Comparison of ENCODE assay signal across 9 cellular contexts in genomic region chr2:240997141-240997855, GRCh38. TPM values are rescaled to one million over a fixed set of nuclear protein-coding genes. Genes with fewer than 3 reads are reported as not detected.
DNase-seq lines count a peak whose midpoint lies in the region; ATAC-seq, FAIRE-seq and TF ChIP-seq lines count a peak whose summit lies in the region.
"Had no signal": no experiment of that assay in that cellular context is flagged by ENCODE, and none has a peak within 500 bp of the region (broad histone marks: within the 10 kb centered on the region; RNA-seq: fewer than 3 reads in every experiment).

No MANE protein-coding gene starts in this region.

- no peak overlapping the region for H2BK5ac ChIP-seq in IMR-90 (ENCODE audit: low read depth, low read length, poor library complexity, severe bottlenecking)

- no peak overlapping the region for H3K4ac ChIP-seq in IMR-90 (ENCODE audit: low read depth, low read length)

- H2AK9ac ChIP-seq in IMR-90 (replicated peaks; ENCODE audit: low read depth, low read length, poor library complexity), result no peak overlapping the region

- H3K36me3 ChIP-seq in IMR-90 (ENCODE audit: control insufficient read depth, insufficient read depth, low read length), result peaks cover 23% of the 10 kb centered on the region; the same call in 1 of the 2 replicates
- H3K36me3 ChIP-seq in K562 (ENCODE audit: control insufficient read depth, insufficient read depth, low read length), result no peaks in the 10 kb centered on the region
- H3K36me3 ChIP-seq in iPS-15b (ENCODE audit: control insufficient read depth, insufficient read depth, low read length), result no peaks in the 10 kb centered on the region
- peaks cover 22% of the 10 kb centered on the region for H3K36me3 ChIP-seq in skeletal muscle satellite cell (ENCODE audit: insufficient read depth, low read length)
- H3K36me3 ChIP-seq: WERI-Rb-1 had no signal

- intact Hi-C loops in IMR-90 (cut with micrococcal nuclease), result loop anchor here (10.0 kb wide), 1 partner anchor 432 kb away; the partner anchor contains the start of genes DUSP28 and RNPEPL1
- intact Hi-C loops in K562 (cut with micrococcal nuclease), result no loop called here

- H3K9ac ChIP-seq in IMR-90 (ENCODE audit: low read depth, low read length), result no peak overlapping the region
- no peak overlapping the region for H3K9ac ChIP-seq in K562 (ENCODE audit: insufficient read depth in 1 of 2, low read depth in 2 of 2, low read length in 2 of 2)
- H3K9ac ChIP-seq in iPS-15b (ENCODE audit: low read depth, low read length), result no peak overlapping the region
- H3K9ac ChIP-seq in skeletal muscle satellite cell (ENCODE audit: low read depth, low read length), result peak overlapping the region; percentile 85

- TF ChIP-seq EP300 in K562 (IDR thresholded peaks at IDR 0.05; ENCODE audit: low read length), result no peak

- CTCF ChIA-PET in IMR-90 (lab: Yijun Ruan, JAX) (no interaction called here), K562 (lab: Yijun Ruan, JAX; ENCODE audit: low intra/inter-chr PET ratio) (no interaction called here)

- H3K27me3 ChIP-seq in IMR-90 (ENCODE audit: control insufficient read depth, insufficient read depth, low read length) (no peaks in the 10 kb centered on the region), K562 (ENCODE audit: control insufficient read depth in 2 of 2, insufficient read depth in 2 of 2, low read length in 2 of 2) (peaks cover 0 to 46% of the 10 kb centered on the region in 2 experiments; a peak in 2 of 5 replicates), iPS-15b (ENCODE audit: control insufficient read depth, insufficient read depth, low read length) (peaks cover 23% of the 10 kb centered on the region), skeletal muscle satellite cell (ENCODE audit: control insufficient read depth, insufficient read depth, low read length) (no peaks in the 10 kb centered on the region)

- H3K4me1 ChIP-seq in IMR-90 (ENCODE audit: control insufficient read depth, insufficient read depth, low read length), result peaks cover 31% of the 10 kb centered on the region
- peaks cover 0 to 38% of the 10 kb centered on the region in 2 experiments; a peak in 2 of 5 replicates for H3K4me1 ChIP-seq in K562 (replicated peaks in 1 of 2; ENCODE audit: control insufficient read depth in 2 of 2, insufficient read depth in 2 of 2, low read length in 2 of 2)
- no peaks in the 10 kb centered on the region for H3K4me1 ChIP-seq in iPS-15b (ENCODE audit: control insufficient read depth, insufficient read depth, low read length)
- H3K4me1 ChIP-seq in skeletal muscle satellite cell (ENCODE audit: control insufficient read depth, insufficient read depth, low read length), result peaks cover 58% of the 10 kb centered on the region

- no peak overlapping the region for H3K56ac ChIP-seq in IMR-90 (ENCODE audit: extremely low read depth, insufficient read depth, low read length)

- no peak overlapping the region; the same call in 1 of the 2 replicates for H3K4me2 ChIP-seq in IMR-90 (ENCODE audit: low read depth, low read length)
- H3K4me2 ChIP-seq in K562 (ENCODE audit: insufficient read depth, low read length), result no peak overlapping the region
- peak overlapping the region; percentile 98 for H3K4me2 ChIP-seq in skeletal muscle satellite cell (ENCODE audit: low read length)

- H3K9me1 ChIP-seq in IMR-90 (ENCODE audit: insufficient read depth, low read length), result peaks cover 7% of the 10 kb centered on the region
- no peaks in the 10 kb centered on the region for H3K9me1 ChIP-seq in K562 (ENCODE audit: control insufficient read depth, insufficient read depth, low read length)

- peak overlapping the region; percentile 99 for H2AFZ ChIP-seq in IMR-90 (replicated peaks; ENCODE audit: low read length, poor library complexity)
- no peak overlapping the region for H2AFZ ChIP-seq in K562 (ENCODE audit: low read depth, low read length)

- dilution Hi-C loops in IMR-90 (cut with HindIII; ENCODE audit: low sequenced_read_pairs, unreplicated experiment), result no loop called here

- H4K91ac ChIP-seq in IMR-90 (ENCODE audit: insufficient read depth, low read depth, low read length), result no peak overlapping the region

- BruUV-seq in IMR-90 (replicated peaks; lab: Mats Ljungman, UMichigan) (no TSS peak), K562 (replicated peaks; lab: Mats Ljungman, UMichigan) (no TSS peak)

- H2BK15ac ChIP-seq in IMR-90 (ENCODE audit: low read depth, low read length), result no peak overlapping the region

- no peak overlapping the region; a peak in 1 of 4 replicates for H4K8ac ChIP-seq in IMR-90 (ENCODE audit: low read depth in 2 of 2, low read length in 2 of 2)

- no peak overlapping the region for H2BK120ac ChIP-seq in IMR-90 (ENCODE audit: low read depth, low read length)

- TF ChIP-seq CTCF in IMR-90 (conservative IDR thresholded peaks at IDR 0.05; ENCODE audit: low read depth, low read length), result no peak
- TF ChIP-seq CTCF in K562 (IDR thresholded peaks at IDR 0.05 in 2 of 3, conservative IDR thresholded peaks at IDR 0.05 in 1 of 3; ENCODE audit: insufficient read depth in 2 of 3, low read depth in 1 of 3, low read length in 3 of 3), result no peak
- no peak for TF ChIP-seq CTCF in omental fat pad (IDR thresholded peaks at IDR 0.05)

- no peak overlapping the region for H3K14ac ChIP-seq in IMR-90 (replicated peaks; ENCODE audit: low read depth, low read length)

- H3K27ac ChIP-seq in IMR-90 (ENCODE audit: insufficient read depth, low read length) (no peak overlapping the region), K562 (ENCODE audit: extremely low read depth, low read depth, low read length) (no peak overlapping the region)

- H2AK5ac ChIP-seq in IMR-90 (ENCODE audit: low read depth, low read length), result peak overlapping the region; percentile 53; the same call in 1 of the 2 replicates

- DNase-seq in IMR-90, result no peak
- DNase-seq in K562 (ENCODE audit: extremely low read depth in 1 of 4, low spot score in 3 of 4), result no peak
- DNase-seq in RKO (ENCODE audit: low spot score), result no peak
- DNase-seq in kidney tubule cell (ENCODE audit: low spot score), result no peak
- no peak for DNase-seq in omental fat pad (ENCODE audit: low spot score)
- DNase-seq in NCI-H524 treated with DMSO at 0.1 percent for 48 hours (lab: John Stamatoyannopoulos, UW), result no peak

- H3K79me1 ChIP-seq in IMR-90 (ENCODE audit: low read depth in 1 of 2, low read length in 2 of 2), result no peaks in the 10 kb centered on the region; a peak in 1 of 4 replicates

- H4K20me1 ChIP-seq in IMR-90 (ENCODE audit: insufficient read depth, low read length) (no peaks in the 10 kb centered on the region), K562 (replicated peaks; ENCODE audit: control insufficient read depth, insufficient read depth, low read length) (peaks cover 5% of the 10 kb centered on the region)

- TF ChIP-seq RAD21 in IMR-90 (IDR thresholded peaks at IDR 0.05; ENCODE audit: low read length) (no peak), K562 (CRISPR knock-in tag; conservative IDR thresholded peaks at IDR 0.05 in 1 of 2, IDR thresholded peaks at IDR 0.05 in 1 of 2) (no peak)

- no peak for TF ChIP-seq POLR2A in IMR-90 (IDR thresholded peaks at IDR 0.05; ENCODE audit: low read depth, low read length)
- no peak for TF ChIP-seq POLR2A in K562 (conservative IDR thresholded peaks at IDR 0.05)

- H2BK20ac ChIP-seq in IMR-90 (ENCODE audit: low read depth, low read length), result no peak overlapping the region

- H3K9me3 ChIP-seq in IMR-90 (ENCODE audit: control insufficient read depth, insufficient read depth, low read length) (no peaks in the 10 kb centered on the region), K562 (replicated peaks; ENCODE audit: control insufficient read depth, insufficient read depth, low read depth, low read length) (no peaks in the 10 kb centered on the region), iPS-15b (ENCODE audit: control insufficient read depth, insufficient read depth, low read length) (no peaks in the 10 kb centered on the region), skeletal muscle satellite cell (replicated peaks; ENCODE audit: low read length) (no peaks in the 10 kb centered on the region)

- in situ Hi-C loops in IMR-90 (cut with MboI; ENCODE audit: low sequenced_read_pairs) (no loop called here), K562 (cut with MboI) (no loop called here)

- no peak for FAIRE-seq in K562 (lab: Jason Lieb, UNC)

- no peaks in the 10 kb centered on the region for H3K79me2 ChIP-seq in K562 (ENCODE audit: control insufficient read depth, insufficient read depth, low read length)

- no peak for ATAC-seq in IMR-90 (ENCODE audit: low read depth)
- ATAC-seq in K562, result no peak
- no peak for ATAC-seq in omental fat pad (ENCODE audit: low FRiP score)

- POLR2A ChIA-PET in IMR-90 (lab: Charles Lee; ENCODE audit: unreplicated experiment) (no interaction called here), K562 (lab: Yijun Ruan, JAX) (no interaction called here)

- H4K5ac ChIP-seq in IMR-90 (ENCODE audit: low read depth, low read length), result no peak overlapping the region

- H3K4me3 ChIP-seq in IMR-90 (ENCODE audit: insufficient read depth, low read depth, low read length) (no peak overlapping the region), K562 (no peak overlapping the region), iPS-15b (ENCODE audit: low read depth, low read length) (peak overlapping the region; percentile 53), skeletal muscle satellite cell (ENCODE audit: low read length) (peak overlapping the region; percentile 89)

- no peak overlapping the region; the same call in 1 of the 2 replicates for H3K18ac ChIP-seq in IMR-90 (ENCODE audit: low read depth, low read length)

- WGBS in IMR-90 (ENCODE audit: extremely low coverage in 2 of 2, insufficient read length in 1 of 2), 2 experiments, result 59% methylated on average over 4 of the region's 16 CpGs; no CpG with 5 or more reads in 1 of the 2 experiments
- 29% methylated on average over 14 of the region's 16 CpGs for WGBS in K562 (ENCODE audit: insufficient coverage, low coverage, missing lambda C conversion rate)

- no peak overlapping the region for H3K23ac ChIP-seq in IMR-90 (ENCODE audit: low read depth, low read length)

RNA-seq across cellular contexts. Expression of gene SNED1, which starts 1.1 kb away (rescaled TPM):
- total RNA-seq in IMR-90 (2012; rRNA removed) (1.1 and 1.4 TPM in 2 replicates), K562 (2014; rRNA removed) (not detected in 2 replicates), K562 (2014; rRNA removed; fragmentation: Illumina TruSeq; extraction: Trizol) (not detected in 2 replicates), K562 (2015; rRNA removed; fragmentation: Illumina TruSeq; extraction: Trizol) (not detected in 2 replicates), K562 (2021) (0.02 and 0.07 TPM in 2 replicates), omental fat pad (10 to 100 TPM; 18.0 to 52.2 (median 32.5) TPM)
- polyA plus RNA-seq in IMR-90 (2012; rRNA removed) (3.4 and 3.7 TPM in 2 replicates), K562 (2011; rRNA removed) (0.06 TPM in 1 of 2 replicates, not detected in the other), K562 (2014; fragmentation: Illumina TruSeq; extraction: Trizol) (not detected in 2 replicates), K562 (2014; fragmentation: Nextera tagmentation; extraction: Ambion mirVana) (under 1 TPM; 0.03 to 0.04 TPM), K562 (2014; rRNA removed) (0.03 TPM in 1 of 2 replicates, not detected in the other)
- 1.3 and 3.9 TPM in 2 replicates for polyA plus RNA-seq in IMR-90 (2012; cell fraction: cytosol; rRNA removed)
- 6.6 and 15.0 TPM in 2 replicates for polyA plus RNA-seq in IMR-90 (2012; cell fraction: nucleus; rRNA removed; ENCODE audit: low replicate concordance)
- not detected in 2 replicates for total RNA-seq in K562 (2011; cell fraction: chromatin; rRNA removed; ENCODE audit: low replicate concordance)
- not detected in 2 replicates for total RNA-seq in K562 (2011; cell fraction: nucleolus; rRNA removed)
- total RNA-seq in K562 (2011; cell fraction: nucleoplasm; rRNA removed), result not detected in 2 replicates
- not detected in 2 replicates for polyA plus RNA-seq in K562 (2011; cell fraction: cytosol; rRNA removed)
- 0.01 TPM in 1 of 2 replicates, not detected in the other for polyA plus RNA-seq in K562 (2011; cell fraction: nucleus; rRNA removed)
- polyA plus RNA-seq in K562 (2012), result 0.12 and 0.17 TPM in 2 replicates
- polyA minus RNA-seq in K562 (2011; rRNA and poly(A)+ RNA removed), result not detected in 2 replicates
- polyA minus RNA-seq in K562 (2011; cell fraction: cytosol; rRNA and poly(A)+ RNA removed), result not detected in 2 replicates
- polyA minus RNA-seq in K562 (2011; cell fraction: nucleus; rRNA and poly(A)+ RNA removed), result not detected in 2 replicates
- 88.2 and 134 TPM in 2 replicates for total RNA-seq in skeletal muscle satellite cell (2012; rRNA removed)

Comparison
In these comparisons a context has a peak if more than half of its experiments do, and no peak if none do; other contexts are left out.
1. H3K4me3 ChIP-seq: peak in iPS-15b (single experiment) and skeletal muscle satellite cell (single experiment); none in IMR-90 (single experiment) and K562 (single experiment).